12 cellular contexts compared by ENCODE assay signal in the genomic region with DNA sequence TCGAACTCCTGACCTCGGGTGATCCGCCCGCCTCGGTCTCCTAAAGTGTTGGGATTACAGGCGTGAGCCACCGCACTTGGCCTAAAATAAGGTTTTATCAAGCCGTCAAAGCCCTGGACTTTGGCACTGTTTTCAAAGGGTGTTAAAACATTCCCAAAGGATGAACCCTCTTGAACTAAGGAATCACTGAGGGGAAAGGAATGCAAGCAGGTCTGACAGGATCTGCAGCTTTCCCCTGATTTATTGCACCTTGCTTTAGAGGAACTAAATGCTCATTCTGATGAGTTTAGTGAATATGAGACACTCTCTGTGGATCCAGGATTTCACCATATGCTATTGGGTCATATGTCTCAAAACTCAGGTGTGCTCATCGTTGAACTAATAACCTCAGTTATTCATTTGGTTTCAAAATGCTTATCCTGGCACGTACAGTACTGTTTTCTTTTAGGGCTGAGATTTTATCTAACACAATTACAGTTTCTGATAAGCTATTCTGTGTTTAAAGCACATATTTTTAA.
DNase-seq lines count a peak whose midpoint lies in the region; ATAC-seq and TF ChIP-seq lines count a peak whose summit lies in the region.
"Had no signal": no experiment of that assay in that cellular context is flagged by ENCODE, and none has a peak within 500 bp of the region (broad histone marks: within the 10 kb centered on the region; RNA-seq: fewer than 3 reads in every experiment).

No MANE protein-coding gene starts in this region.

- H3K27me3 ChIP-seq in heart left ventricle = no peaks in the 10 kb centered on the region
- H3K27me3 ChIP-seq in lower lobe of right lung (ENCODE audit: low read depth) = no peaks in the 10 kb centered on the region
- no peaks in the 10 kb centered on the region for H3K27me3 ChIP-seq in esophagus squamous epithelium

- WGBS in heart left ventricle, 4 donors = 81 to 86% (median 83%) methylated on average over 9 to 10 of the region's 10 CpGs
- WGBS in esophagus squamous epithelium, 2 donors = 39 to 64% methylated on average over 3 to 10 of the region's 10 CpGs

- H3K36me3 ChIP-seq in heart left ventricle = no peaks in the 10 kb centered on the region
- H3K36me3 ChIP-seq in lower lobe of right lung = no peaks in the 10 kb centered on the region
- H3K36me3 ChIP-seq in esophagus squamous epithelium = no peaks in the 10 kb centered on the region

- DNase-seq in HCEC 1CT (peak; percentile 54), RPMI7951 (ENCODE audit: low read depth) (peak; percentile 59), iPS DF 19.7 (ENCODE audit: low read depth, low spot score) (peak; percentile 30), renal cortical epithelial cell (ENCODE audit: low read depth) (peak; percentile 95), heart left ventricle (no peak), lower lobe of right lung (no peak), esophagus squamous epithelium (lab: John Stamatoyannopoulos, UW) (no peak)
- DNase-seq: DMS 273 treated with DMSO at 0.1 percent for 48 hours, foreskin fibroblast, T-helper 9 cell had no signal

- ATAC-seq in heart left ventricle = no peak
- no peak for ATAC-seq in HG03108 (IDR thresholded peaks at IDR 0.05; ENCODE audit: unreplicated experiment)
- no peak for ATAC-seq in lower lobe of right lung
- ATAC-seq: stimulated activated memory B cell treated with anti-CD40 and anti-IgM and Interleukin-4, amounts not matched to agents 10 μg/mL and 1 μg/mL and 100 μg/mL, for 72 hours had no signal

- TF ChIP-seq POLR2A in heart left ventricle (IDR thresholded peaks at IDR 0.05) = no peak
- TF ChIP-seq POLR2A in esophagus squamous epithelium (IDR thresholded peaks at IDR 0.05) = no peak

- H3K4me3 ChIP-seq in heart left ventricle = no peak overlapping the region
- no peak overlapping the region for H3K4me3 ChIP-seq in lower lobe of right lung
- H3K4me3 ChIP-seq in esophagus squamous epithelium = no peak overlapping the region

- TF ChIP-seq CTCF in heart left ventricle (IDR thresholded peaks at IDR 0.05) (no peak), lower lobe of right lung (IDR thresholded peaks at IDR 0.05) (no peak), esophagus squamous epithelium (IDR thresholded peaks at IDR 0.05) (no peak)

- H3K4me1 ChIP-seq in heart left ventricle (peaks cover 0 to 34% (median 12%) of the 10 kb centered on the region in 12 donors), lower lobe of right lung (peaks cover 6% of the 10 kb centered on the region), esophagus squamous epithelium (peaks cover 13 to 61% (median 33%) of the 10 kb centered on the region in 3 donors)

- H3K9me3 ChIP-seq in heart left ventricle (no peaks in the 10 kb centered on the region), lower lobe of right lung (no peaks in the 10 kb centered on the region), esophagus squamous epithelium (no peaks in the 10 kb centered on the region)

- H3K27ac ChIP-seq in heart left ventricle (no peak overlapping the region), lower lobe of right lung (no peak overlapping the region), esophagus squamous epithelium (peak overlapping the region in 2 of 4 donors; percentile 31 to 34)

- intact Hi-C loops in heart left ventricle (cut with DNase I) = loop anchor here in 1 of 10 donors (10.0 kb wide), 1 partner anchor 90 kb away; no protein-coding TSS in a partner anchor
- intact Hi-C loops in lower lobe of right lung (cut with DNase I) = no loop called here
- intact Hi-C loops in esophagus squamous epithelium (cut with DNase I) = no loop called here

Comparison
In these comparisons a context has a peak if more than half of its experiments do, and no peak if none do; other contexts are left out.
1. DNase-seq: peak in HCEC 1CT (single experiment), RPMI7951 (single experiment), iPS DF 19.7 (single experiment) and renal cortical epithelial cell (single experiment); none in heart left ventricle (0 of 5), lower lobe of right lung (single experiment) and esophagus squamous epithelium (single experiment).